22 cellular contexts compared by ENCODE assay signal in genomic region chr7:157794764-157795101, GRCh38.
"Had no signal": no experiment of that assay in that cellular context is flagged by ENCODE, and none has a peak within 500 bp of the region (broad histone marks: within the 10 kb centered on the region; RNA-seq: fewer than 3 reads in every experiment).

No MANE protein-coding gene starts in this region.

- H3K27ac Mint-ChIP-seq: activated CD4-positive, alpha-beta memory T cell treated with anti-CD3 and anti-CD28 coated beads for 36 hours; activated CD4-positive, alpha-beta T cell treated with anti-CD3 and anti-CD28 coated beads, Interleukin-2, amount 10 ng/mL, durations not matched to agents 7 days and 5 days; activated naive CD4-positive, alpha-beta T cell treated with anti-CD3 and anti-CD28 coated beads, Interleukin-2, amount 50 U/mL, for 72 hours; activated naive CD8-positive, alpha-beta T cell treated with anti-CD3 and anti-CD28 coated beads, Interleukin-2, amount 50 U/mL, for 24 hours had no signal

- H3K4me3 Mint-ChIP-seq: activated CD4-positive, alpha-beta memory T cell treated with anti-CD3 and anti-CD28 coated beads for 36 hours; activated CD4-positive, alpha-beta T cell treated with anti-CD3 and anti-CD28 coated beads, Interleukin-2, amount 10 ng/mL, durations not matched to agents 7 days and 5 days; activated naive CD8-positive, alpha-beta T cell treated with anti-CD3 and anti-CD28 coated beads, Interleukin-2, amount 50 U/mL, for 24 hours; activated T-cell treated with anti-CD3 and anti-CD28 coated beads, Interleukin-2, amount 50 U/mL, for 4 hours; central memory CD8-positive, alpha-beta T cell had no signal

- H3K9me3 Mint-ChIP-seq: activated CD4-positive, alpha-beta memory T cell treated with anti-CD3 and anti-CD28 coated beads for 36 hours; activated CD4-positive, alpha-beta T cell treated with anti-CD3 and anti-CD28 coated beads, Interleukin-2, amount 10 ng/mL, durations not matched to agents 7 days and 5 days; activated naive CD4-positive, alpha-beta T cell treated with anti-CD3 and anti-CD28 coated beads, Interleukin-2, amount 50 U/mL, for 72 hours; activated naive CD8-positive, alpha-beta T cell treated with anti-CD3 and anti-CD28 coated beads, Interleukin-2, amount 50 U/mL, for 24 hours; activated T-cell treated with anti-CD3 and anti-CD28 coated beads, Interleukin-2, amount 50 U/mL, for 4 hours; central memory CD8-positive, alpha-beta T cell had no signal

- DNase-seq: activated CD4-positive, alpha-beta memory T cell treated with anti-CD3 and anti-CD28 coated beads for 36 hours; activated CD4-positive, alpha-beta T cell treated with anti-CD3 and anti-CD28 coated beads, Interleukin-2, amount 10 ng/mL, durations not matched to agents 7 days and 5 days; activated CD4-positive, CD25-positive, alpha-beta regulatory T cell; activated CD8-positive, alpha-beta memory T cell treated with anti-CD3 and anti-CD28 coated beads for 24 hours; activated effector memory CD4-positive, alpha-beta T cell treated with anti-CD3 and anti-CD28 coated beads, Interleukin-2, amount 50 U/mL, for 16 hours; activated naive CD4-positive, alpha-beta T cell treated with Interleukin-2 at 50 U/mL for 16 hours; activated naive CD8-positive, alpha-beta T cell treated with anti-CD3 and anti-CD28 coated beads, Interleukin-2, amount 50 U/mL, for 24 hours; activated T-cell treated with anti-CD3 and anti-CD28 coated beads, Interleukin-2, amount 50 U/mL, for 4 hours; amniotic stem cell; MG63; NCI-H1105; NCI-H1694 treated with DMSO at 0.1 percent for 48 hours; NCI-H2081; NCI-H2171; NCI-H2227 treated with DMSO at 0.1 percent for 48 hours; PC-3; SIG-M5; T-helper 2 cell; T1000 had no signal

- H3K27me3 Mint-ChIP-seq: activated CD4-positive, alpha-beta T cell treated with anti-CD3 and anti-CD28 coated beads, Interleukin-2, amount 10 ng/mL, durations not matched to agents 7 days and 5 days; activated naive CD8-positive, alpha-beta T cell treated with anti-CD3 and anti-CD28 coated beads, Interleukin-2, amount 50 U/mL, for 24 hours; brain had no signal

- H3K9me3 ChIP-seq: MG63 had no signal

- H3K36me3 Mint-ChIP-seq: activated CD4-positive, alpha-beta memory T cell treated with anti-CD3 and anti-CD28 coated beads for 36 hours; activated naive CD4-positive, alpha-beta T cell treated with anti-CD3 and anti-CD28 coated beads, Interleukin-2, amount 50 U/mL, for 72 hours; brain had no signal

- H3K4me3 ChIP-seq: MG63 had no signal

- H3K36me3 ChIP-seq: MG63 had no signal

- H3K4me1 Mint-ChIP-seq: activated CD4-positive, alpha-beta T cell treated with anti-CD3 and anti-CD28 coated beads, Interleukin-2, amount 10 ng/mL, durations not matched to agents 7 days and 5 days; activated naive CD8-positive, alpha-beta T cell treated with anti-CD3 and anti-CD28 coated beads, Interleukin-2, amount 50 U/mL, for 24 hours; central memory CD8-positive, alpha-beta T cell had no signal

- ATAC-seq: activated naive CD4-positive, alpha-beta T cell treated with anti-CD3 and anti-CD28 coated beads, Interleukin-2, amount 50 U/mL, for 72 hours; activated naive CD8-positive, alpha-beta T cell treated with anti-CD3 and anti-CD28 coated beads, Interleukin-2, amount 50 U/mL, for 24 hours; activated T-cell treated with anti-CD3 and anti-CD28 coated beads, Interleukin-2, amount 50 U/mL, for 4 hours; PC-3 had no signal

- H3K27me3 ChIP-seq: MG63 had no signal
